Comparison of ENCODE assay signal across 21 cellular contexts in the genomic region with DNA sequence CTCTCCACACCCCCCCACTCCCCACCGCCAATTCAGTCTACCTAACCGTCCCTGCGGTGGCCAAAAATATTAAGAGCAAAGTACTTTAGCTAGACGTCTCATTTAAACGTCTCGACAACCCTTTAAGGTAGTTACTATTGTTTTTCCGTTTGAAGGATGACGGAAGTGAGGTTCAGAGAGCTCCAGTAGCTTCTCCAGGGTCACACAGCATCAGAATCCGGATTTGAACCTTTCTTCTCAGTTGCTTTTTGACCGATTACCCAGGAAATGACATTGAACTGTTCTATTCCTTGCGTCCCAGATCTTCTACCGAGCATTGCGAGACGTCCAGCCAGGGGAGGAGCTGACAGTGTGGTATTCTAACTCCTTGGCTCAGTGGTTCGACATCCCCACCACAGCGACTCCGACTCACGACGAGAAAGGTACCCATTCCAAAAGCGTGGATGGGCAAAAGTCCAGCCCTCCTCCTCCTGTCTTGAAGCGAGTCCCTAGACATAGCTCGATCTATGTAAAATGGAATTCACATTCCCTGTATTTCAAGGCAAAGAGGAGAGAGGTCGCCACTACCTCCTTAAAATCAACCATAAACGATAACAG. TPM values are rescaled to one million over a fixed set of nuclear protein-coding genes. Genes with fewer than 3 reads are reported as not detected.
DNase-seq lines count a peak whose midpoint lies in the region; ATAC-seq and TF ChIP-seq lines count a peak whose summit lies in the region.
"Had no signal": no experiment of that assay in that cellular context is flagged by ENCODE, and none has a peak within 500 bp of the region (broad histone marks: within the 10 kb centered on the region; RNA-seq: fewer than 3 reads in every experiment).

No MANE protein-coding gene starts in this region.

- ATAC-seq in DND-41 (ENCODE audit: insufficient read depth, low read depth), result no peak
- no peak for ATAC-seq in naive B cell (ENCODE audit: low read depth in 2 of 2)
- ATAC-seq in HG03159 (IDR thresholded peaks at IDR 0.05; ENCODE audit: unreplicated experiment), result no peak

- intact Hi-C loops in activated T-helper 1 cell treated with anti-CD3 and anti-CD28 coated beads, Interleukin-12 subunit alpha, Interleukin-12 subunit beta, Interleukin-2, Interleukin-4 antibody, amounts not matched to agents 30 ng/mL and 10 ng/mL and 1 ng/mL, durations not matched to agents 14 hours and 24 hours and 36 hours (cut with micrococcal nuclease), result loop anchor here (1.0 kb wide), 1 partner anchor 854 kb away; no protein-coding TSS in a partner anchor

- no peak overlapping the region for H2AFZ ChIP-seq in DND-41 (ENCODE audit: low read depth, low read length)
- H2AFZ ChIP-seq: PC-9 had no signal

- H3K79me2 ChIP-seq in DND-41 (ENCODE audit: insufficient read depth, low read length), result no peaks in the 10 kb centered on the region

- H3K36me3 ChIP-seq in DND-41 (ENCODE audit: insufficient read depth, low read length), result no peaks in the 10 kb centered on the region
- H3K36me3 ChIP-seq: BE2C had no signal

- no peaks in the 10 kb centered on the region for H3K9me3 ChIP-seq in DND-41 (ENCODE audit: insufficient read depth, low read length, severe bottlenecking)
- H3K9me3 ChIP-seq: BE2C had no signal

- peaks cover 6% of the 10 kb centered on the region for H3K36me3 Mint-ChIP-seq in T-helper 1 cell treated with Interleukin-12 subunit alpha and Interleukin-12 subunit beta and Interleukin-4 antibody, amounts not matched to agents 30 μg/mL and 1 μg/mL, for 36 hours (ENCODE audit: low read depth)
- peaks cover 8% of the 10 kb centered on the region for H3K36me3 Mint-ChIP-seq in activated T-helper 1 cell treated with anti-CD3 and anti-CD28 coated beads, Interleukin-12 subunit alpha, Interleukin-12 subunit beta, Interleukin-2, Interleukin-4 antibody, amounts not matched to agents 30 ng/mL and 10 ng/mL and 1 ng/mL, durations not matched to agents 14 hours and 24 hours and 36 hours (ENCODE audit: low read depth)
- H3K36me3 Mint-ChIP-seq in naive B cell (peaks cover 0 to 9% of the 10 kb centered on the region in 2 donors), HFFc6 (ENCODE audit: low read depth) (no peaks in the 10 kb centered on the region)

- no peaks in the 10 kb centered on the region for H3K27me3 ChIP-seq in DND-41 (ENCODE audit: insufficient read depth, low read length, poor library complexity)

- H3K27ac ChIP-seq in DND-41 (ENCODE audit: low read length), result no peak overlapping the region
- H3K27ac ChIP-seq: 22Rv1, PC-9 had no signal

- H4K20me1 ChIP-seq in DND-41 (ENCODE audit: insufficient read depth, low read length), result no peaks in the 10 kb centered on the region

- peaks cover 37% of the 10 kb centered on the region for H3K4me1 Mint-ChIP-seq in T-helper 1 cell treated with Interleukin-12 subunit alpha and Interleukin-12 subunit beta and Interleukin-4 antibody, amounts not matched to agents 30 μg/mL and 1 μg/mL, for 36 hours (ENCODE audit: low read depth)
- peaks cover 49% of the 10 kb centered on the region for H3K4me1 Mint-ChIP-seq in activated T-helper 1 cell treated with anti-CD3 and anti-CD28 coated beads, Interleukin-12 subunit alpha, Interleukin-12 subunit beta, Interleukin-2, Interleukin-4 antibody, amounts not matched to agents 30 ng/mL and 10 ng/mL and 1 ng/mL, durations not matched to agents 14 hours and 24 hours and 36 hours (ENCODE audit: low read depth)
- H3K4me1 Mint-ChIP-seq in naive B cell (peaks cover 4 to 28% (median 26%) of the 10 kb centered on the region in 3 donors), HFFc6 (ENCODE audit: low read depth) (no peaks in the 10 kb centered on the region; the same call in 1 of the 2 replicates)

- peaks cover 28% of the 10 kb centered on the region for H3K4me1 ChIP-seq in DND-41 (ENCODE audit: insufficient read depth, low read length)
- H3K4me1 ChIP-seq: BE2C had no signal

- DNase-seq in T-helper 1 cell, result no peak
- DNase-seq in DND-41, result no peak
- DNase-seq in activated T-helper 1 cell treated with anti-CD3 and anti-CD28 coated beads, Interleukin-12 subunit alpha, Interleukin-12 subunit beta, Interleukin-2, Interleukin-4 antibody, amounts not matched to agents 30 ng/mL and 10 ng/mL and 1 ng/mL, durations not matched to agents 14 hours and 24 hours and 36 hours (ENCODE audit: low spot score), result no peak
- no peak for DNase-seq in naive B cell
- no peak for DNase-seq in HFFc6
- no peak for DNase-seq in activated CD4-positive, CD25-positive, alpha-beta regulatory T cell treated with anti-CD3 and anti-CD28 coated beads, Interleukin-2, amount 50 U/mL, for 72 hours
- DNase-seq: BE2C; Calu3; CD4-positive, alpha-beta memory T cell; DMS53; HCEC 1CT; NCI-H1092; NCI-H1694; NCI-H2227 treated with DMSO at 0.1 percent for 48 hours; NCI-H524; PC-9 had no signal

- peaks cover 84% of the 10 kb centered on the region for H3K27me3 Mint-ChIP-seq in T-helper 1 cell treated with Interleukin-12 subunit alpha and Interleukin-12 subunit beta and Interleukin-4 antibody, amounts not matched to agents 30 μg/mL and 1 μg/mL, for 36 hours (ENCODE audit: low read depth)
- H3K27me3 Mint-ChIP-seq in activated T-helper 1 cell treated with anti-CD3 and anti-CD28 coated beads, Interleukin-12 subunit alpha, Interleukin-12 subunit beta, Interleukin-2, Interleukin-4 antibody, amounts not matched to agents 30 ng/mL and 10 ng/mL and 1 ng/mL, durations not matched to agents 14 hours and 24 hours and 36 hours (ENCODE audit: insufficient read depth), result peaks cover 67% of the 10 kb centered on the region
- H3K27me3 Mint-ChIP-seq in naive B cell, result peaks cover 72 to 85% (median 79%) of the 10 kb centered on the region in 3 donors
- peaks cover 63% of the 10 kb centered on the region for H3K27me3 Mint-ChIP-seq in HFFc6 (ENCODE audit: insufficient read depth)

- H3K4me3 Mint-ChIP-seq in T-helper 1 cell treated with Interleukin-12 subunit alpha and Interleukin-12 subunit beta and Interleukin-4 antibody, amounts not matched to agents 30 μg/mL and 1 μg/mL, for 36 hours, result no peak overlapping the region
- H3K4me3 Mint-ChIP-seq in activated T-helper 1 cell treated with anti-CD3 and anti-CD28 coated beads, Interleukin-12 subunit alpha, Interleukin-12 subunit beta, Interleukin-2, Interleukin-4 antibody, amounts not matched to agents 30 ng/mL and 10 ng/mL and 1 ng/mL, durations not matched to agents 14 hours and 24 hours and 36 hours, result no peak overlapping the region
- peak overlapping the region in 5 of 8 donors; percentile 12 to 61 (median 25) for H3K4me3 Mint-ChIP-seq in naive B cell
- H3K4me3 Mint-ChIP-seq in HFFc6, result no peak overlapping the region

- H3K4me3 ChIP-seq in DND-41 (ENCODE audit: low read depth in 1 of 2, low read length in 2 of 2), result no peak overlapping the region
- H3K4me3 ChIP-seq: PC-9 had no signal

- H3K27ac Mint-ChIP-seq in T-helper 1 cell treated with Interleukin-12 subunit alpha and Interleukin-12 subunit beta and Interleukin-4 antibody, amounts not matched to agents 30 μg/mL and 1 μg/mL, for 36 hours, result peak overlapping the region; percentile 67
- peak overlapping the region; percentile 40 for H3K27ac Mint-ChIP-seq in activated T-helper 1 cell treated with anti-CD3 and anti-CD28 coated beads, Interleukin-12 subunit alpha, Interleukin-12 subunit beta, Interleukin-2, Interleukin-4 antibody, amounts not matched to agents 30 ng/mL and 10 ng/mL and 1 ng/mL, durations not matched to agents 14 hours and 24 hours and 36 hours
- H3K27ac Mint-ChIP-seq in naive B cell, result peak overlapping the region; percentile 9 to 94 (median 74)
- H3K27ac Mint-ChIP-seq in HFFc6, result no peak overlapping the region

- H3K4me2 ChIP-seq in DND-41 (ENCODE audit: insufficient read depth, low read length), result 0 out of 2 replicates have a peak overlapping the region, but pooled peaks have one; percentile 55
- H3K4me2 ChIP-seq: PC-9 had no signal

- peaks cover 20% of the 10 kb centered on the region for H3K9me3 Mint-ChIP-seq in T-helper 1 cell treated with Interleukin-12 subunit alpha and Interleukin-12 subunit beta and Interleukin-4 antibody, amounts not matched to agents 30 μg/mL and 1 μg/mL, for 36 hours
- peaks cover 16% of the 10 kb centered on the region for H3K9me3 Mint-ChIP-seq in activated T-helper 1 cell treated with anti-CD3 and anti-CD28 coated beads, Interleukin-12 subunit alpha, Interleukin-12 subunit beta, Interleukin-2, Interleukin-4 antibody, amounts not matched to agents 30 ng/mL and 10 ng/mL and 1 ng/mL, durations not matched to agents 14 hours and 24 hours and 36 hours
- H3K9me3 Mint-ChIP-seq in naive B cell (peaks cover 0 to 35% (median 11%) of the 10 kb centered on the region in 7 donors), HFFc6 (no peaks in the 10 kb centered on the region)

- TF ChIP-seq CTCF in DND-41 (IDR thresholded peaks at IDR 0.05; ENCODE audit: borderline replicate concordance, extremely low read depth, low read length, poor library complexity, severe bottlenecking) (no peak), HFFc6 (IDR thresholded peaks at IDR 0.05) (no peak)

- H3K9ac ChIP-seq in DND-41 (ENCODE audit: low read depth, low read length), result no peak overlapping the region

RNA-seq across cellular contexts. Expression of gene PRDM13, which starts 2.4 kb away (rescaled TPM):
- total RNA-seq in activated T-helper 1 cell treated with anti-CD3 and anti-CD28 coated beads, Interleukin-12 subunit alpha, Interleukin-12 subunit beta, Interleukin-2, Interleukin-4 antibody, amounts not matched to agents 30 ng/mL and 10 ng/mL and 1 ng/mL, durations not matched to agents 14 hours and 24 hours and 36 hours, result 0.15 TPM in 1 of 2 replicates, not detected in the other
- polyA plus RNA-seq in naive B cell (ENCODE audit: low read depth in 6 of 6), result not detected
- total RNA-seq in HFFc6 (2021; fragmentation: NEBNext Ultra II Directional; extraction: Animal tissue kit (Norgen Biotek cat#: 25700)), result not detected
- total RNA-seq: CD4-positive, alpha-beta memory T cell; MCF 10A; PC-9 had no signal
- polyA plus RNA-seq: AG04450; CD4-positive, alpha-beta memory T cell had no signal

RNA-seq across cellular contexts. Expression of gene CCNC, which starts 40.5 kb away (rescaled TPM):
- total RNA-seq in activated T-helper 1 cell treated with anti-CD3 and anti-CD28 coated beads, Interleukin-12 subunit alpha, Interleukin-12 subunit beta, Interleukin-2, Interleukin-4 antibody, amounts not matched to agents 30 ng/mL and 10 ng/mL and 1 ng/mL, durations not matched to agents 14 hours and 24 hours and 36 hours, result 51.3 and 54.0 TPM in 2 replicates
- 10 to 100 TPM; 41.4 to 49.7 (median 44.1) TPM for polyA plus RNA-seq in naive B cell (ENCODE audit: low read depth in 6 of 6)
- total RNA-seq in HFFc6 (2021; fragmentation: NEBNext Ultra II Directional; extraction: Animal tissue kit (Norgen Biotek cat#: 25700)), result 10 to 100 TPM; 40.9 to 46.3 (median 43.1) TPM

Comparison
In these comparisons a context has a peak if more than half of its experiments do, and no peak if none do; other contexts are left out.
1. H3K4me3 Mint-ChIP-seq: peak in naive B cell (5 of 8); none in T-helper 1 cell treated with Interleukin-12 subunit alpha and Interleukin-12 subunit beta and Interleukin-4 antibody, amounts not matched to agents 30 μg/mL and 1 μg/mL, for 36 hours (single experiment), activated T-helper 1 cell treated with anti-CD3 and anti-CD28 coated beads, Interleukin-12 subunit alpha, Interleukin-12 subunit beta, Interleukin-2, Interleukin-4 antibody, amounts not matched to agents 30 ng/mL and 10 ng/mL and 1 ng/mL, durations not matched to agents 14 hours and 24 hours and 36 hours (single experiment) and HFFc6 (single experiment).